ENCODE assay signal across 8 cellular contexts in the genomic region with DNA sequence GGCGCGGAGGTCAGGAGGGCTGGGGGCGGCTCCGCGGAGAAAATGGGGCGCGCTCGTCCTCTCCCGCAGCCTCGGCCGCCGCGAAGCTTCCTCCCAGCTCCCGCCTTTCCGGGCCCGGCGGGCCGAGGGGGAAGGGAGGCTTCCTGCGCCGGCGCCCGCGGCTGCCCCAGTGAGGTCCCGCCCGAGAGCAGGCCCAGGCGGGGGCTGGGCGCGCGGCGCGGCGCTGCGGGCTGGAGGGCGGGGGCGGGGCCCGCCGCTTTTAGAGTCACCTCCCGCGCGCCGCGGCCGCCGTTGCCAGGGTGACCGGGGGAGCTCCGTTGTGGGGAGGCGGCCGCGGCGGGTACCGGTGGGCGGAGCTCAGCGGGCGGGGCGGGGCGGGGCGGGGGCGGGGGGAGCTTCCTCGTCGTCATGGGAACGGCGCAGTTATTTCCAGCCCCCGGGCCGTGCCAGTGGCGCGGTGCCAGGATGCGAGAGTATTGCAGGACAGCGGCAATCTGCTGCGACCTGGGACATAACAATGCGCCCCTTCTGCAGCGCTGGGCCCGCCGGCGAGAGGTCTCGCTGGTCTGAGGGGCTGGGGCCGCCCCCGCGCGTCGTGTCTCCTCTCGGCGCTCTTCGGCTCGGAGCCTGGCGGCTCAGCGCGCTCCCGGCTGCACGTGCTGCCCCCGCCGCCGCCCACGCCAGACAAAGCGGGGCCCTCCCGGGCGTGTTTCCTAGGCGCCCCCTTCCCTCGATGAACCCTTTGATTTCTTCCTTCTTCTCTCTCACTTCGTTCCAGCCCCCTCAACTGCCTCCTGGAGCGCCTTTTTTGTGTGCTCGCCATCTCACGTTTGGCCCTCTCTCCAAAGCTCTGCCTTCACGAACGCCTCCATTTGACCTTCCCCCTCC. TPM values are rescaled to one million over a fixed set of nuclear protein-coding genes. Genes with fewer than 3 reads are reported as not detected.
DNase-seq lines count a peak whose midpoint lies in the region; ATAC-seq, FAIRE-seq and TF ChIP-seq lines count a peak whose summit lies in the region.

No MANE protein-coding gene starts in this region.

- CTCF ChIA-PET in AG04449 (lab: Yijun Ruan, JAX), result interaction anchor here (0.8 to 3.0 kb wide), 12 partner anchors 8 to 37 kb away, joined by 3 to 15 read pairs (median 4); no protein-coding TSS in a partner anchor

- peak overlapping the region; percentile 90 for H3K4me2 ChIP-seq in keratinocyte (ENCODE audit: control insufficient read depth, extremely low read depth, insufficient read depth, low read depth, low read length)

- H3K79me2 ChIP-seq in keratinocyte (ENCODE audit: control insufficient read depth, insufficient read depth, low read length), result no peaks in the 10 kb centered on the region

- H3K9me1 ChIP-seq in keratinocyte (ENCODE audit: control insufficient read depth, extremely low read depth, insufficient read depth, low read length), result no peaks in the 10 kb centered on the region

- H3K9me3 Mint-ChIP-seq in central memory CD8-positive, alpha-beta T cell, result no peaks in the 10 kb centered on the region

- peaks cover 23% of the 10 kb centered on the region for H3K4me1 Mint-ChIP-seq in central memory CD8-positive, alpha-beta T cell

- peak; percentile 81 for ATAC-seq in GM18909 (IDR thresholded peaks at IDR 0.05; ENCODE audit: poor library complexity, unreplicated experiment)
- peak; percentile 77 for ATAC-seq in HG03139 (IDR thresholded peaks at IDR 0.05; ENCODE audit: unreplicated experiment)
- peak; percentile 92 for ATAC-seq in central memory CD8-positive, alpha-beta T cell (replicated peaks; ENCODE audit: extremely low read depth, poor library complexity, severe bottlenecking)

- no peak for DNase-seq in AG04449 (ENCODE audit: low read depth, low spot score)
- peak; percentile 92 for DNase-seq in NCI-H2227 treated with DMSO at 0.1 percent for 48 hours (lab: John Stamatoyannopoulos, UW)
- DNase-seq in activated CD4-positive, CD25-positive, alpha-beta regulatory T cell treated with anti-CD3 and anti-CD28 coated beads, Interleukin-2, amount 50 U/mL, for 16 hours (ENCODE audit: low read depth, low spot score), result peak; percentile 88
- DNase-seq in central memory CD8-positive, alpha-beta T cell (ENCODE audit: low spot score in 2 of 2), result peak; percentile 80 to 83
- no peak for DNase-seq in keratinocyte (ENCODE audit: low read depth, low spot score)
- peak; percentile 76 to 90 (median 76) for DNase-seq in stimulated activated CD4-positive, alpha-beta T cell treated with anti-CD3 and anti-CD28 coated beads, Interleukin-12 subunit alpha, Interleukin-12 subunit beta, amount 100 ng/mL, for 48 hours (ENCODE audit: low read depth in 2 of 3, low spot score in 1 of 3)

- no peaks in the 10 kb centered on the region for H3K9me3 ChIP-seq in keratinocyte (ENCODE audit: control insufficient read depth, low read depth, low read length)

- H2AFZ ChIP-seq in keratinocyte (ENCODE audit: control insufficient read depth, low read length), result peak overlapping the region; percentile 58

- POLR2A ChIA-PET in AG04449 (lab: Yijun Ruan, JAX), result interaction anchor here (0.7 to 4.0 kb wide), 10 partner anchors 9 to 31 kb away, joined by 3 to 40 read pairs (median 8); partner anchors contain the start of gene IER5

- H3K4me3 Mint-ChIP-seq in central memory CD8-positive, alpha-beta T cell, result peak overlapping the region; percentile 80

- H3K36me3 ChIP-seq in keratinocyte (ENCODE audit: control insufficient read depth in 2 of 2, extremely low read depth in 1 of 2, insufficient read depth in 2 of 2, low read length in 2 of 2), result no peaks in the 10 kb centered on the region

- H3K9ac ChIP-seq in keratinocyte (ENCODE audit: control insufficient read depth, extremely low read depth, insufficient read depth, low read length), result peak overlapping the region; percentile 83

- peak overlapping the region; percentile 96 for H3K27ac Mint-ChIP-seq in central memory CD8-positive, alpha-beta T cell (ENCODE audit: low read depth)

- H3K36me3 Mint-ChIP-seq in central memory CD8-positive, alpha-beta T cell (ENCODE audit: insufficient read depth), result peaks cover 9% of the 10 kb centered on the region

- TF ChIP-seq CTCF in AG04449 (IDR thresholded peaks at IDR 0.05; ENCODE audit: insufficient read depth, low read length, missing control alignments) (no peak), keratinocyte (optimal IDR thresholded peaks at IDR 0.05 in 1 of 3, IDR thresholded peaks at IDR 0.05 in 1 of 3, conservative IDR thresholded peaks at IDR 0.05 in 1 of 3; ENCODE audit: extremely low read depth in 1 of 3, insufficient read depth in 2 of 3, low read length in 3 of 3) (no peak)

- dilution Hi-C loops in keratinocyte (cut with MboI; ENCODE audit: extremely low pct_ligation_motif_present, low sequenced_read_pairs), result no loop called here

- H4K20me1 ChIP-seq in keratinocyte (ENCODE audit: control insufficient read depth, extremely low read depth, insufficient read depth, low read length), result no peaks in the 10 kb centered on the region

- FAIRE-seq in keratinocyte (lab: Jason Lieb, UNC), result no peak

- H3K4me1 ChIP-seq in keratinocyte (ENCODE audit: control insufficient read depth, extremely low read depth, insufficient read depth, low read length), result peaks cover 55% of the 10 kb centered on the region

- H3K27me3 ChIP-seq in keratinocyte (ENCODE audit: control insufficient read depth, extremely low read depth, insufficient read depth, low read length), result no peaks in the 10 kb centered on the region

- H3K27ac ChIP-seq in keratinocyte (ENCODE audit: control insufficient read depth, insufficient read depth, low read length), result peak overlapping the region; percentile 65

- H3K4me3 ChIP-seq in AG04449 (ENCODE audit: low read depth, low read length) (peak overlapping the region; percentile 76), keratinocyte (ENCODE audit: control insufficient read depth in 2 of 3, extremely low read depth in 1 of 3, insufficient read depth in 2 of 3, low read depth in 1 of 3, low read length in 3 of 3) (peak overlapping the region; percentile 64 to 77 (median 66))

- H3K27me3 Mint-ChIP-seq in central memory CD8-positive, alpha-beta T cell, result no peaks in the 10 kb centered on the region

RNA-seq across cellular contexts. Expression of gene IER5, which starts 16.9 kb away (rescaled TPM):
- polyA plus RNA-seq in keratinocyte, result 18.1 to 22.5 TPM (median 20.0 TPM) in 3 replicates
- polyA plus RNA-seq in keratinocyte (2011; ENCODE audit: low read depth), result 27.9 TPM
- polyA plus RNA-seq in keratinocyte (2011; cell fraction: cytosol; rRNA removed), result 8.6 and 9.8 TPM in 2 replicates
- polyA plus RNA-seq in keratinocyte (2011; cell fraction: nucleus; rRNA removed), result 32.8 and 33.5 TPM in 2 replicates
- polyA plus RNA-seq in keratinocyte (2012; ENCODE audit: low replicate concordance), result 23.4 and 50.4 TPM in 2 replicates
- 11.6 to 12.8 TPM (median 12.6 TPM) in 3 replicates for polyA minus RNA-seq in keratinocyte
- polyA minus RNA-seq in keratinocyte (2011; cell fraction: cytosol; rRNA and poly(A)+ RNA removed), result 27.2 TPM
- polyA minus RNA-seq in keratinocyte (2011; cell fraction: nucleus; rRNA and poly(A)+ RNA removed), result 23.8 and 28.0 TPM in 2 replicates

Comparison
In these comparisons a context has a peak if more than half of its experiments do, and no peak if none do; other contexts are left out.
1. DNase-seq: peak in NCI-H2227 treated with DMSO at 0.1 percent for 48 hours (single experiment), activated CD4-positive, CD25-positive, alpha-beta regulatory T cell treated with anti-CD3 and anti-CD28 coated beads, Interleukin-2, amount 50 U/mL, for 16 hours (single experiment), central memory CD8-positive, alpha-beta T cell (2 of 2) and stimulated activated CD4-positive, alpha-beta T cell treated with anti-CD3 and anti-CD28 coated beads, Interleukin-12 subunit alpha, Interleukin-12 subunit beta, amount 100 ng/mL, for 48 hours (3 of 3); none in AG04449 (single experiment) and keratinocyte (single experiment).
2. Peak in every context shown above with its lines, with median percentiles within 50 percentile points of each other: ATAC-seq.